ENCODE assay signal across 1 cellular context in genomic region chr22:24599514-24599913, GRCh38.
TF ChIP-seq lines count a peak whose summit lies in the region.

No MANE protein-coding gene starts in this region.

TF ChIP-seq in H1, 55 proteins besides CTCF, POLR2A, EP300 and RAD21:
- no peak for TF ChIP-seq ATF3 (IDR thresholded peaks at IDR 0.05; ENCODE audit: insufficient read depth, low read depth, low read length)
- no peak for TF ChIP-seq CEBPB (IDR thresholded peaks at IDR 0.05; ENCODE audit: low read depth, low read length)
- TF ChIP-seq SIRT6 (IDR thresholded peaks at IDR 0.05; ENCODE audit: low read length) = no peak
- TF ChIP-seq HDAC6 (IDR thresholded peaks at IDR 0.05; ENCODE audit: low read depth, low read length) = no peak
- TF ChIP-seq KDM5A (IDR thresholded peaks at IDR 0.05; ENCODE audit: low read length) = no peak
- no peak for TF ChIP-seq USF2 (IDR thresholded peaks at IDR 0.05; ENCODE audit: low read length)
- no peak for TF ChIP-seq POLR2AphosphoS5 (IDR thresholded peaks at IDR 0.05; ENCODE audit: low read depth, low read length)
- TF ChIP-seq RFX5 (IDR thresholded peaks at IDR 0.05; ENCODE audit: borderline replicate concordance, low read depth, low read length) = no peak
- no peak for TF ChIP-seq YY1 (IDR thresholded peaks at IDR 0.05; ENCODE audit: low read depth, low read length)
- TF ChIP-seq NRF1 (IDR thresholded peaks at IDR 0.05; ENCODE audit: low read depth, low read length) = no peak
- no peak for TF ChIP-seq E2F6 (IDR thresholded peaks at IDR 0.05)
- no peak for TF ChIP-seq KDM4A (IDR thresholded peaks at IDR 0.05; ENCODE audit: low read depth, low read length, severe bottlenecking)
- no peak for TF ChIP-seq EGR1 (IDR thresholded peaks at IDR 0.05; ENCODE audit: borderline replicate concordance, low read depth, low read length)
- no peak for TF ChIP-seq CHD7 (IDR thresholded peaks at IDR 0.05; ENCODE audit: insufficient replicate concordance, low read length)
- TF ChIP-seq CREB1 (IDR thresholded peaks at IDR 0.05) = no peak
- TF ChIP-seq TAF7 (optimal IDR thresholded peaks at IDR 0.05; ENCODE audit: borderline replicate concordance, low read depth, low read length) = no peak
- TF ChIP-seq MAX (IDR thresholded peaks at IDR 0.05) = no peak
- no peak for TF ChIP-seq GTF2F1 (IDR thresholded peaks at IDR 0.05; ENCODE audit: borderline replicate concordance, low read depth, low read length)
- TF ChIP-seq SRF (IDR thresholded peaks at IDR 0.05; ENCODE audit: low read depth, low read length) = no peak
